ENCODE assay signal across 11 cellular contexts in the genomic region with DNA sequence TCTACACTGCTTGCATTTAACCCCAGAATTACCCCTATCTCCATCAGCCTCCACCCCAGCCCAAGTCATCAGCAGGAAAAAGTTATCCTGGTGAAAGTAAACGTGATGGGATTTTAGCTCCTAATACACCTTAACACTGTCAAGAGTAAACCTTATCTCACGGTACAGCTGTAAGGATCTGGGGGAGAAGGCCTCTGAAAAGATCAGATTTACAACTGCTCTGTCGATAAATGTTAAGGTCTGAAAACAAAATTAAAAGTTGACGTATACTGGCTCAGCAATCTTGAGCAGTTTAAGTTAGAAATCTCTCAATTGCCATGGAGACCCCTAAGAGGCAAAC. TPM values are rescaled to one million over a fixed set of nuclear protein-coding genes. Genes with fewer than 3 reads are reported as not detected.
DNase-seq lines count a peak whose midpoint lies in the region; ATAC-seq, FAIRE-seq and TF ChIP-seq lines count a peak whose summit lies in the region.
"Had no signal": no experiment of that assay in that cellular context is flagged by ENCODE, and none has a peak within 500 bp of the region (broad histone marks: within the 10 kb centered on the region; RNA-seq: fewer than 3 reads in every experiment).

No MANE protein-coding gene starts in this region.

- H3K36me3 Mint-ChIP-seq in immature natural killer cell (peaks cover 3 to 4% (median 4%) of the 10 kb centered on the region in 3 donors), neural progenitor cell (no peaks in the 10 kb centered on the region)
- H3K36me3 Mint-ChIP-seq in stimulated activated memory B cell treated with anti-CD40 and anti-IgM and Interleukin-4, amounts not matched to agents 10 μg/mL and 1 μg/mL and 100 μg/mL, for 72 hours, result peaks cover 6% of the 10 kb centered on the region

- H3K4me3 Mint-ChIP-seq in immature natural killer cell, result peak overlapping the region; percentile 70 to 94 (median 88)
- H3K4me3 Mint-ChIP-seq in stimulated activated memory B cell treated with anti-CD40 and anti-IgM and Interleukin-4, amounts not matched to agents 10 μg/mL and 1 μg/mL and 100 μg/mL, for 72 hours, result peak overlapping the region; percentile 65
- H3K4me3 Mint-ChIP-seq in neural progenitor cell, result no peak overlapping the region
- H3K4me3 Mint-ChIP-seq: activated CD8-positive, alpha-beta T cell treated with anti-CD3 and anti-CD28 coated beads, Interleukin-2, amount 10 ng/mL, durations not matched to agents 7 days and 5 days had no signal

- TF ChIP-seq RAD21 in K562 (CRISPR knock-in tag; conservative IDR thresholded peaks at IDR 0.05 in 1 of 2, IDR thresholded peaks at IDR 0.05 in 1 of 2), result no peak

- H3K9me3 ChIP-seq in HEK293 (ENCODE audit: control insufficient read depth, insufficient read depth, low read depth, low read length), result no peaks in the 10 kb centered on the region
- no peaks in the 10 kb centered on the region for H3K9me3 ChIP-seq in K562 (replicated peaks; ENCODE audit: control insufficient read depth, insufficient read depth, low read depth, low read length)
- no peaks in the 10 kb centered on the region for H3K9me3 ChIP-seq in neural progenitor cell (ENCODE audit: low read depth)

- CTCF ChIA-PET in HEK293 (lab: Yijun Ruan, JAX), result interaction anchor here (0.6 to 1.4 kb wide), 5 partner anchors 214 to 520 kb away, joined by 3 to 7 read pairs (median 3); partner anchors contain the start of gene HOXA5
- CTCF ChIA-PET in K562 (lab: Yijun Ruan, JAX; ENCODE audit: low intra/inter-chr PET ratio), result no interaction called here

- peaks cover 0 to 7% (median 5%) of the 10 kb centered on the region in 3 donors for H3K27me3 Mint-ChIP-seq in immature natural killer cell (ENCODE audit: low read depth in 3 of 3)
- no peaks in the 10 kb centered on the region for H3K27me3 Mint-ChIP-seq in stimulated activated memory B cell treated with anti-CD40 and anti-IgM and Interleukin-4, amounts not matched to agents 10 μg/mL and 1 μg/mL and 100 μg/mL, for 72 hours
- H3K27me3 Mint-ChIP-seq in neural progenitor cell (ENCODE audit: insufficient read depth, low read depth), result peaks cover 62% of the 10 kb centered on the region

- no TSS peak for BruUV-seq in K562 (replicated peaks; lab: Mats Ljungman, UMichigan)

- H3K9ac ChIP-seq in K562 (ENCODE audit: insufficient read depth in 1 of 2, low read depth in 2 of 2, low read length in 2 of 2) (no peak overlapping the region), neural progenitor cell (no peak overlapping the region)

- no peak for TF ChIP-seq POLR2A in K562 (conservative IDR thresholded peaks at IDR 0.05)

- H3K9me1 ChIP-seq in K562 (ENCODE audit: control insufficient read depth, insufficient read depth, low read length), result no peaks in the 10 kb centered on the region

- POLR2A ChIA-PET in HEK293 (lab: Yijun Ruan, JAX) (interaction anchor here (1.0 to 1.1 kb wide), 2 partner anchors 233 to 273 kb away, joined by 3 to 6 read pairs; partner anchors contain the start of gene HOXA4), K562 (lab: Yijun Ruan, JAX) (no interaction called here)

- 0% methylated on average over 4 of the region's 4 CpGs for WGBS in K562 (ENCODE audit: insufficient coverage, low coverage, missing lambda C conversion rate)

- peaks cover 36 to 57% of the 10 kb centered on the region in 2 donors for H3K4me1 Mint-ChIP-seq in immature natural killer cell
- peaks cover 32% of the 10 kb centered on the region for H3K4me1 Mint-ChIP-seq in stimulated activated memory B cell treated with anti-CD40 and anti-IgM and Interleukin-4, amounts not matched to agents 10 μg/mL and 1 μg/mL and 100 μg/mL, for 72 hours
- peaks cover 6% of the 10 kb centered on the region for H3K4me1 Mint-ChIP-seq in neural progenitor cell

- ATAC-seq in K562, result no peak; the same call in 2 of the 3 replicates
- no peak for ATAC-seq in stimulated activated memory B cell treated with anti-CD40 and anti-IgM and Interleukin-4, amounts not matched to agents 10 μg/mL and 1 μg/mL and 100 μg/mL, for 72 hours

- peaks cover 10% of the 10 kb centered on the region for H4K20me1 ChIP-seq in K562 (replicated peaks; ENCODE audit: control insufficient read depth, insufficient read depth, low read length)
- peaks cover 37% of the 10 kb centered on the region for H4K20me1 ChIP-seq in neural progenitor cell (ENCODE audit: low read depth)

- intact Hi-C loops in K562 (cut with micrococcal nuclease), result no loop called here

- H3K27ac Mint-ChIP-seq in immature natural killer cell (peak overlapping the region; percentile 76 to 90 (median 88)), neural progenitor cell (no peak overlapping the region)
- peak overlapping the region; percentile 50 for H3K27ac Mint-ChIP-seq in stimulated activated memory B cell treated with anti-CD40 and anti-IgM and Interleukin-4, amounts not matched to agents 10 μg/mL and 1 μg/mL and 100 μg/mL, for 72 hours
- H3K27ac Mint-ChIP-seq: activated CD8-positive, alpha-beta T cell treated with anti-CD3 and anti-CD28 coated beads, Interleukin-2, amount 10 ng/mL, durations not matched to agents 7 days and 5 days had no signal

- no peak overlapping the region for H3K4me2 ChIP-seq in K562 (ENCODE audit: insufficient read depth, low read length)
- H3K4me2 ChIP-seq in neural progenitor cell, result no peak overlapping the region

- H3K4me1 ChIP-seq in HEK293 (ENCODE audit: control insufficient read depth, insufficient read depth, low read length) (peaks cover 60% of the 10 kb centered on the region), K562 (replicated peaks in 1 of 2; ENCODE audit: control insufficient read depth in 2 of 2, insufficient read depth in 2 of 2, low read length in 2 of 2) (peaks cover 3 to 9% of the 10 kb centered on the region in 2 experiments; a peak in 4 of 5 replicates), neural progenitor cell (no peaks in the 10 kb centered on the region)

- H3K79me2 ChIP-seq in K562 (ENCODE audit: control insufficient read depth, insufficient read depth, low read length) (no peaks in the 10 kb centered on the region), neural progenitor cell (ENCODE audit: low read depth) (no peaks in the 10 kb centered on the region)

- peaks cover 18% of the 10 kb centered on the region for H3F3A ChIP-seq in neural progenitor cell (ENCODE audit: low read depth)

- peak overlapping the region; percentile 98 for H3K27ac ChIP-seq in HEK293 (ENCODE audit: extremely low read depth, low read depth, low read length)
- H3K27ac ChIP-seq in K562 (ENCODE audit: extremely low read depth, low read depth, low read length), result no peak overlapping the region
- no peak overlapping the region for H3K27ac ChIP-seq in neural progenitor cell

- H3K9me3 Mint-ChIP-seq in immature natural killer cell (no peaks in the 10 kb centered on the region), neural progenitor cell (no peaks in the 10 kb centered on the region)
- no peaks in the 10 kb centered on the region for H3K9me3 Mint-ChIP-seq in stimulated activated memory B cell treated with anti-CD40 and anti-IgM and Interleukin-4, amounts not matched to agents 10 μg/mL and 1 μg/mL and 100 μg/mL, for 72 hours

- DNase-seq in K562 (ENCODE audit: extremely low read depth in 1 of 4, low spot score in 3 of 4), result peak in 3 of 4 experiments; percentile 12 to 34 (median 20)
- DNase-seq in immature natural killer cell, result no peak
- DNase-seq in activated CD4-positive, CD25-positive, alpha-beta regulatory T cell treated with anti-CD3 and anti-CD28 coated beads, Interleukin-2, amount 50 U/mL, for 72 hours, result no peak
- no peak for DNase-seq in neural progenitor cell (ENCODE audit: low spot score)
- no peak for DNase-seq in HCEC 1CT
- DNase-seq in SKM-1 treated with dmso at 0.1 percent for 144 hours (lab: John Stamatoyannopoulos, UW; ENCODE audit: unreplicated experiment), result no peak
- DNase-seq: activated CD8-positive, alpha-beta T cell treated with anti-CD3 and anti-CD28 coated beads, Interleukin-2, amount 10 ng/mL, durations not matched to agents 7 days and 5 days; activated naive CD4-positive, alpha-beta T cell treated with anti-CD3 and anti-CD28 coated beads, Interleukin-2, amount 50 U/mL, for 16 hours; glutamatergic neuron had no signal

- H3K36me3 ChIP-seq in HEK293 (ENCODE audit: control insufficient read depth in 2 of 2, insufficient read depth in 1 of 2, low read length in 2 of 2) (no peaks in the 10 kb centered on the region), K562 (ENCODE audit: control insufficient read depth, insufficient read depth, low read length) (no peaks in the 10 kb centered on the region), neural progenitor cell (no peaks in the 10 kb centered on the region)

- TF ChIP-seq CTCF in HEK293 (tag by site-specific recombination; IDR thresholded peaks at IDR 0.05) (no peak), K562 (IDR thresholded peaks at IDR 0.05 in 2 of 3, conservative IDR thresholded peaks at IDR 0.05 in 1 of 3; ENCODE audit: insufficient read depth in 2 of 3, low read depth in 1 of 3, low read length in 3 of 3) (no peak), neural progenitor cell (IDR thresholded peaks at IDR 0.05) (no peak)

- H3K4me3 ChIP-seq in HEK293 (ENCODE audit: low read depth, low read length) (no peak overlapping the region), K562 (no peak overlapping the region), neural progenitor cell (no peak overlapping the region)

- H2AFZ ChIP-seq in K562 (ENCODE audit: low read depth, low read length), result no peak overlapping the region
- no peak overlapping the region for H2AFZ ChIP-seq in neural progenitor cell (replicated peaks)

- FAIRE-seq in K562 (lab: Jason Lieb, UNC), result no peak

- in situ Hi-C loops in K562 (cut with MboI), result loop anchor here (10.0 kb wide), 1 partner anchor 287 kb away; the partner anchor contains the start of genes HOXA5 and HOXA6

- H3K27me3 ChIP-seq in K562 (ENCODE audit: control insufficient read depth in 2 of 2, insufficient read depth in 2 of 2, low read length in 2 of 2) (peaks cover 2 to 10% of the 10 kb centered on the region in 2 experiments; a peak in 1 of 5 replicates), neural progenitor cell (peaks cover 100% of the 10 kb centered on the region)

- TF ChIP-seq EP300 in K562 (IDR thresholded peaks at IDR 0.05; ENCODE audit: low read length), result peak; percentile 61; the same call in 1 of the 2 replicates

RNA-seq across cellular contexts. Expression of gene SKAP2, which starts 6.2 kb away (rescaled TPM):
- total RNA-seq in K562 (2011; cell fraction: chromatin; rRNA removed; ENCODE audit: low replicate concordance), result 5.2 and 12.9 TPM in 2 replicates
- 0.92 and 1.0 TPM in 2 replicates for total RNA-seq in K562 (2011; cell fraction: nucleolus; rRNA removed)
- 3.5 and 4.4 TPM in 2 replicates for total RNA-seq in K562 (2011; cell fraction: nucleoplasm; rRNA removed)
- total RNA-seq in K562 (2014; rRNA removed) (4.2 and 5.5 TPM in 2 replicates), K562 (2014; rRNA removed; fragmentation: Illumina TruSeq; extraction: Trizol) (8.3 and 10.4 TPM in 2 replicates), K562 (2015; rRNA removed; fragmentation: Illumina TruSeq; extraction: Trizol) (8.3 and 10.7 TPM in 2 replicates), K562 (2021) (7.9 and 10.9 TPM in 2 replicates), neural progenitor cell (ENCODE audit: low replicate concordance) (2.7 and 6.3 TPM in 2 replicates)
- polyA plus RNA-seq in K562 (2011; rRNA removed) (2.7 and 5.0 TPM in 2 replicates), K562 (2014; fragmentation: Illumina TruSeq; extraction: Trizol) (11.7 and 13.5 TPM in 2 replicates), K562 (2014; fragmentation: Nextera tagmentation; extraction: Ambion mirVana) (1 to 10 TPM; 8.2 to 8.7 TPM), K562 (2014; rRNA removed) (4.6 and 5.5 TPM in 2 replicates), immature natural killer cell (100 to 1,000 TPM in 1 of 3 donors, 10 to 100 TPM in 2; 66.9 to 115 (median 80.3) TPM)
- polyA plus RNA-seq in K562 (2011; cell fraction: cytosol; rRNA removed), result 0.73 and 1.2 TPM in 2 replicates
- 0.67 and 1.3 TPM in 2 replicates for polyA plus RNA-seq in K562 (2011; cell fraction: nucleus; rRNA removed)
- polyA plus RNA-seq in K562 (2012), result 9.3 and 15.3 TPM in 2 replicates
- 5.2 and 5.3 TPM in 2 replicates for polyA minus RNA-seq in K562 (2011; rRNA and poly(A)+ RNA removed)
- polyA minus RNA-seq in K562 (2011; cell fraction: cytosol; rRNA and poly(A)+ RNA removed), result 8.2 and 9.0 TPM in 2 replicates
- 3.5 and 4.7 TPM in 2 replicates for polyA minus RNA-seq in K562 (2011; cell fraction: nucleus; rRNA and poly(A)+ RNA removed)

Comparison
In these comparisons a context has a peak if more than half of its experiments do, and no peak if none do; other contexts are left out.
1. DNase-seq: peak in K562 (3 of 4); none in immature natural killer cell (0 of 3), activated CD4-positive, CD25-positive, alpha-beta regulatory T cell treated with anti-CD3 and anti-CD28 coated beads, Interleukin-2, amount 50 U/mL, for 72 hours (single experiment), neural progenitor cell (single experiment), HCEC 1CT (single experiment) and SKM-1 treated with dmso at 0.1 percent for 144 hours (single experiment).
2. Of the 44 proteins assayed by ChIP-seq in both K562 and HEK293: peak only in K562: KLF16 and ZEB2; only in HEK293: PRDM10 and ZBTB17; in both: none; in neither: 39; mixed calls (peak in some experiments, not most) for 1.